Comparison of ENCODE assay signal across 1 cellular context in the genomic region with DNA sequence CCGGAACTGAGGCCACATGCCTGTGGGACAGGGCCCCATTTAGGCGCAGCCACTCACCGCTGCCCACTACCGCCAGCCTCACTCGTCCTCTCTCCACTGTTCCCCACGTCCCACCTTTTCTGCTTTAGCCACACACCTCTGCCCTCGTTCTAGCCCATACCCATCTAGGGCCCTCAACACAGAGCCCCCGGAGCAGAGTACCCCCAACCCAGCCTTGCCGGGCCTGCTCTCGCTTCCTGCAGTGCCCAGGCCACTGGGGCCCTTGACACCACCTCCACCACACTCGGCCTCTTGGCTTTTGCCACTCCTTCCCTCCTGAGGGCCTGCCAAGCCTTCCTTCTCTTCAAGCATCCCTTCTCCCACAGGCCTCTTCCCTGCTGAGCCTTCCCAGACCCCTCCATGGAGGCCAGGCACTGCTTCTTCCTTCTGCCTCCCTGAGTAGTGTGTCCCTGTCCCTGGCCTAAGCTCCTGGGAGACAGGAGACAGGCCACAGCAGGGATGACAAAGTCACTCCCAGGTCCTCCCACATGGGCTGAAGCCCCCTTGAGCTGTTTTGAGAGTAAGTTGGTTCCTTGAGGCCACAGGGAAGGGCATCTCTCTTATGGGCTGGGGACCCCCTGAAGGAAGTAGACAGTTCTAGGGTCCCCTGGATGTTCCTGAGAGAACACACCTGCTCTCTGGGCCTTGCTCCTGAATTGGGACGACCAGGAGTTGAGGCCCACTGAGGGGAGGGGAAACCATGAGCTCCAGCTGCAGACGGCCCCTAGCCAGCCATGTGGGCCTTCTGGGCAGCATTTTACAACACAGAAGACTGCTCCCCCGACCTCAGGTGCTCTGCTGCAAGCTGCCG.
TF ChIP-seq lines count a peak whose summit lies in the region.

No MANE protein-coding gene starts in this region.

TF ChIP-seq in HepG2, 621 proteins besides CTCF, POLR2A, EP300 and RAD21:
- TF ChIP-seq HNRNPH1 (optimal IDR thresholded peaks at IDR 0.05; ENCODE audit: low read depth, low read length) (no peak), PHF5A (CRISPR knock-in tag; IDR thresholded peaks at IDR 0.05; ENCODE audit: low read depth, unreplicated experiment) (no peak), SIX4 (CRISPR knock-in tag; IDR thresholded peaks at IDR 0.05) (no peak), HDAC1 (CRISPR knock-in tag; IDR thresholded peaks at IDR 0.05) (no peak), HCFC1 (IDR thresholded peaks at IDR 0.05; ENCODE audit: low read depth, low read length) (no peak)
